8 cellular contexts compared by ENCODE assay signal in the genomic region with DNA sequence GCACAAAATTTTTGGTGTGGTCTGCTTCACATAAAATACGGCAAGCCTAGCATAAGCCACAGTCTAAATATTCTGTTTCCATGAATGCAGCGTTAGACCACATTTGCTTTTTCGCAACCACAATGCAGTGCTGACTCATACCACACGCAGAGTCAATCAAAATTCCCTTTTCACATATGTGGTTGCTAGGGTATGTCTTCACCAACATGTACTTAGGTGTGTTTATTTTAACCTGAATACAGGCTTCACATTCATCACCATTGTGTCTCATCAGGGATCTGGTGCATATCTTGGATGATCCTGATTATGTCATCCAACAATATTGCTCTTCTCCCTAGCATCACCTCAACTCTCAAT.
A peak's percentile ranks its signal among the peaks of the same experiment; 100 is the strongest.
DNase-seq lines count a peak whose midpoint lies in the region; ATAC-seq and TF ChIP-seq lines count a peak whose summit lies in the region.

No MANE protein-coding gene starts in this region.

- intact Hi-C loops in sigmoid colon (cut with DNase I) = no loop called here

- H3K36me3 Mint-ChIP-seq in activated naive CD4-positive, alpha-beta T cell treated with anti-CD3 and anti-CD28 coated beads, Interleukin-2, amount 10 ng/mL, durations not matched to agents 7 days and 5 days = no peaks in the 10 kb centered on the region

- H3K4me3 ChIP-seq in GM12865 (ENCODE audit: low read depth, low read length) (no peak overlapping the region), sigmoid colon (no peak overlapping the region)

- CTCF ChIA-PET in activated naive CD4-positive, alpha-beta T cell treated with anti-CD3 and anti-CD28 coated beads, Interleukin-2, amount 10 ng/mL, durations not matched to agents 7 days and 5 days (lab: Charles Lee) = no interaction called here

- no peak for TF ChIP-seq EP300 in sigmoid colon (IDR thresholded peaks at IDR 0.05)

- H3K9me3 ChIP-seq in sigmoid colon = no peaks in the 10 kb centered on the region

- TF ChIP-seq CTCF in GM12865 (IDR thresholded peaks at IDR 0.05; ENCODE audit: insufficient read depth, low read depth, low read length, missing control alignments) = no peak
- no peak for TF ChIP-seq CTCF in sigmoid colon (IDR thresholded peaks at IDR 0.05)

- no peaks in the 10 kb centered on the region for H3K27me3 ChIP-seq in sigmoid colon

- no peaks in the 10 kb centered on the region for H3K9me3 Mint-ChIP-seq in activated naive CD4-positive, alpha-beta T cell treated with anti-CD3 and anti-CD28 coated beads, Interleukin-2, amount 10 ng/mL, durations not matched to agents 7 days and 5 days

- 52 to 83% methylated on average over 4 of the region's 4 CpGs for whole genome bisulfite sequencing in sigmoid colon, 2 donors

- H3K36me3 ChIP-seq in sigmoid colon = no peaks in the 10 kb centered on the region

- peaks cover 26% of the 10 kb centered on the region for H3K27me3 Mint-ChIP-seq in activated naive CD4-positive, alpha-beta T cell treated with anti-CD3 and anti-CD28 coated beads, Interleukin-2, amount 10 ng/mL, durations not matched to agents 7 days and 5 days

- ATAC-seq in HG02588 (IDR thresholded peaks at IDR 0.05; ENCODE audit: unreplicated experiment) = peak; percentile 69

- H3K27ac Mint-ChIP-seq in activated naive CD4-positive, alpha-beta T cell treated with anti-CD3 and anti-CD28 coated beads, Interleukin-2, amount 10 ng/mL, durations not matched to agents 7 days and 5 days = no peak overlapping the region

- DNase-seq in GM12865 (ENCODE audit: low read depth) (peak; percentile 72), NCI-H2081 (lab: John Stamatoyannopoulos, UW) (peak; percentile 61 to 79), retina (no peak), NCI-H446 (lab: John Stamatoyannopoulos, UW) (no peak), sigmoid colon (no peak)
- DNase-seq in activated naive CD4-positive, alpha-beta T cell treated with anti-CD3 and anti-CD28 coated beads, Interleukin-2, amount 10 ng/mL, durations not matched to agents 7 days and 5 days = peak; percentile 33
- peak in 3 of 4 experiments; percentile 3 to 12 (median 4) for DNase-seq in stimulated activated CD4-positive, alpha-beta T cell treated with anti-CD3 and anti-CD28 coated beads, Interleukin-1b, Interleukin-23, amount 100 ng/mL, for 24 hours (ENCODE audit: low read depth in 4 of 4, low spot score in 1 of 4)

- H3K4me1 Mint-ChIP-seq in activated naive CD4-positive, alpha-beta T cell treated with anti-CD3 and anti-CD28 coated beads, Interleukin-2, amount 10 ng/mL, durations not matched to agents 7 days and 5 days = peaks cover 19% of the 10 kb centered on the region

- H3K27ac ChIP-seq in sigmoid colon = no peak overlapping the region

- H3K4me3 Mint-ChIP-seq in activated naive CD4-positive, alpha-beta T cell treated with anti-CD3 and anti-CD28 coated beads, Interleukin-2, amount 10 ng/mL, durations not matched to agents 7 days and 5 days = no peak overlapping the region

- no peak for TF ChIP-seq POLR2A in sigmoid colon (IDR thresholded peaks at IDR 0.05)

- no peaks in the 10 kb centered on the region for H3K4me1 ChIP-seq in sigmoid colon

Comparison
In these comparisons a context has a peak if more than half of its experiments do, and no peak if none do; other contexts are left out.
1. DNase-seq: peak in GM12865 (single experiment), NCI-H2081 (2 of 2), activated naive CD4-positive, alpha-beta T cell treated with anti-CD3 and anti-CD28 coated beads, Interleukin-2, amount 10 ng/mL, durations not matched to agents 7 days and 5 days (single experiment) and stimulated activated CD4-positive, alpha-beta T cell treated with anti-CD3 and anti-CD28 coated beads, Interleukin-1b, Interleukin-23, amount 100 ng/mL, for 24 hours (3 of 4); none in retina (single experiment), NCI-H446 (0 of 2) and sigmoid colon (single experiment).